In genomic region chr12:124868252-124868965, GRCh38 we compare ENCODE assay signal across 1 cellular context.
A peak's percentile ranks its signal among the peaks of the same experiment; 100 is the strongest.
TF ChIP-seq lines count a peak whose summit lies in the region.

No MANE protein-coding gene starts in this region.

TF ChIP-seq in HEK293, 187 proteins besides CTCF, POLR2A, EP300 and RAD21 (continued from another document):
- TF ChIP-seq ZBTB44 (tag by site-specific recombination; IDR thresholded peaks at IDR 0.05): no peak
- TF ChIP-seq ZNF596 (tag by site-specific recombination; IDR thresholded peaks at IDR 0.05): no peak
- TF ChIP-seq SCRT2 (tag by site-specific recombination; IDR thresholded peaks at IDR 0.05): peak; percentile 89
- TF ChIP-seq ZNF561 (tag by site-specific recombination; IDR thresholded peaks at IDR 0.05; ENCODE audit: borderline replicate concordance): no peak
- TF ChIP-seq KLF17 (tag by site-specific recombination; IDR thresholded peaks at IDR 0.05): 0 out of 2 replicates have a peak, but pooled peaks have one; percentile 12
- no peak for TF ChIP-seq ZNF155 (tag by site-specific recombination; IDR thresholded peaks at IDR 0.05)
- TF ChIP-seq SALL2 (tag by site-specific recombination; IDR thresholded peaks at IDR 0.05; ENCODE audit: borderline replicate concordance): no peak
- TF ChIP-seq ZNF623 (tag by site-specific recombination; IDR thresholded peaks at IDR 0.05): 0 out of 2 replicates have a peak, but pooled peaks have one; percentile 24
- peak; percentile 77 for TF ChIP-seq SCRT1 (tag by site-specific recombination; IDR thresholded peaks at IDR 0.05; ENCODE audit: borderline replicate concordance)
- TF ChIP-seq FEZF1 (tag by site-specific recombination; IDR thresholded peaks at IDR 0.05): no peak
- no peak for TF ChIP-seq ZNF629 (tag by site-specific recombination; IDR thresholded peaks at IDR 0.05)
